In genomic region chr19:45769054-45769782, GRCh38 we compare ENCODE assay signal across 1 cellular context.
TF ChIP-seq lines count a peak whose summit lies in the region.

SIX5 (minus strand) TSS chr19:45769252; CDS start chr19:45768844, 408 bp downstream.

TF ChIP-seq in HEK293, 187 proteins besides CTCF, POLR2A, EP300 and RAD21 (continued from another document and continues in another):
- no peak for TF ChIP-seq BCL6B (tag by site-specific recombination; IDR thresholded peaks at IDR 0.05)
- TF ChIP-seq FEZF1 (tag by site-specific recombination; IDR thresholded peaks at IDR 0.05): 0 out of 2 replicates have a peak, but pooled peaks have one; percentile 18
- TF ChIP-seq, protein P1, sequence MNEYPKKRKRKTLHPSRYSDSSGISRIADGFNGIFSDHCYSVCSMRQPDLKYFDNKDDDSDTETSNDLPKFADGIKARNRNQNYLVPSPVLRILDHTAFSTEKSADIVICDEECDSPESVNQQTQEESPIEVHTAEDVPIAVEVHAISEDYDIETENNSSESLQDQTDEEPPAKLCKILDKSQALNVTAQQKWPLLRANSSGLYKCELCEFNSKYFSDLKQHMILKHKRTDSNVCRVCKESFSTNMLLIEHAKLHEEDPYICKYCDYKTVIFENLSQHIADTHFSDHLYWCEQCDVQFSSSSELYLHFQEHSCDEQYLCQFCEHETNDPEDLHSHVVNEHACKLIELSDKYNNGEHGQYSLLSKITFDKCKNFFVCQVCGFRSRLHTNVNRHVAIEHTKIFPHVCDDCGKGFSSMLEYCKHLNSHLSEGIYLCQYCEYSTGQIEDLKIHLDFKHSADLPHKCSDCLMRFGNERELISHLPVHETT (tag by site-specific recombination; IDR thresholded peaks at IDR 0.05): no peak
- TF ChIP-seq ZNF112 (tag by site-specific recombination; IDR thresholded peaks at IDR 0.05): no peak
- TF ChIP-seq ZNF366 (tag by site-specific recombination; conservative IDR thresholded peaks at IDR 0.05): peak; percentile 85
- TF ChIP-seq ZNF521 (tag by site-specific recombination; IDR thresholded peaks at IDR 0.05): no peak
- TF ChIP-seq ZNF433 (tag by site-specific recombination; IDR thresholded peaks at IDR 0.05; ENCODE audit: low read depth): no peak
- no peak for TF ChIP-seq GLI2 (tag by site-specific recombination; IDR thresholded peaks at IDR 0.05; ENCODE audit: borderline replicate concordance, low read depth)
- no peak for TF ChIP-seq YY2 (tag by site-specific recombination; IDR thresholded peaks at IDR 0.05)
- TF ChIP-seq ZNF626 (tag by site-specific recombination; IDR thresholded peaks at IDR 0.05): no peak
- TF ChIP-seq ZNF530 (tag by site-specific recombination; IDR thresholded peaks at IDR 0.05; ENCODE audit: low read depth): no peak
- TF ChIP-seq REPIN1 (tag by site-specific recombination; IDR thresholded peaks at IDR 0.05; ENCODE audit: low read depth): no peak
- no peak for TF ChIP-seq ZNF707 (tag by site-specific recombination; IDR thresholded peaks at IDR 0.05)
- 0 out of 2 replicates have a peak, but pooled peaks have one; percentile 65 for TF ChIP-seq PRDM1 (tag by site-specific recombination; IDR thresholded peaks at IDR 0.05)
- no peak for TF ChIP-seq ELK4 (IDR thresholded peaks at IDR 0.05; ENCODE audit: borderline replicate concordance, low read depth, low read length)
- TF ChIP-seq ZBTB8A (tag by site-specific recombination; IDR thresholded peaks at IDR 0.05): peak; percentile 62
- TF ChIP-seq ZNF239 (tag by site-specific recombination; IDR thresholded peaks at IDR 0.05): 0 out of 2 replicates have a peak, but pooled peaks have one; percentile 17
- TF ChIP-seq SP2 (tag by site-specific recombination; IDR thresholded peaks at IDR 0.05): peak; percentile 97
- TF ChIP-seq ZNF792 (tag by site-specific recombination; IDR thresholded peaks at IDR 0.05): peak; percentile 76; the same call in 1 of the 2 replicates
- TF ChIP-seq ZNF292 (tag by site-specific recombination; IDR thresholded peaks at IDR 0.05; ENCODE audit: borderline replicate concordance, low read depth): no peak
- TF ChIP-seq OSR2 (tag by site-specific recombination; IDR thresholded peaks at IDR 0.05): no peak
- peak; percentile 88 for TF ChIP-seq ZBTB48 (tag by site-specific recombination; IDR thresholded peaks at IDR 0.05)
- no peak for TF ChIP-seq HOXC10 (CRISPR knock-in tag; IDR thresholded peaks at IDR 0.05)
- peak; percentile 97 for TF ChIP-seq ZBTB17 (tag by site-specific recombination; IDR thresholded peaks at IDR 0.05)
- peak; percentile 96 for TF ChIP-seq ZEB2 (tag by site-specific recombination; IDR thresholded peaks at IDR 0.05)
- no peak for TF ChIP-seq BCL11A (tag by site-specific recombination; IDR thresholded peaks at IDR 0.05; ENCODE audit: low read depth)
- peak; percentile 62 for TF ChIP-seq ZNF76 (tag by site-specific recombination; IDR thresholded peaks at IDR 0.05; ENCODE audit: borderline replicate concordance, low read depth)
- peak; percentile 79; the same call in 1 of the 2 replicates for TF ChIP-seq ZSCAN23 (tag by site-specific recombination; IDR thresholded peaks at IDR 0.05)
- no peak for TF ChIP-seq ZNF214 (tag by site-specific recombination; IDR thresholded peaks at IDR 0.05; ENCODE audit: borderline replicate concordance)
- TF ChIP-seq ZNF514 (tag by site-specific recombination; IDR thresholded peaks at IDR 0.05): no peak
- TF ChIP-seq ATF2 (tag by site-specific recombination; IDR thresholded peaks at IDR 0.05; ENCODE audit: low read depth): no peak
- peak; percentile 62; the same call in 1 of the 2 replicates for TF ChIP-seq ZNF394 (tag by site-specific recombination; IDR thresholded peaks at IDR 0.05; ENCODE audit: borderline replicate concordance)
- no peak for TF ChIP-seq ZNF19 (tag by site-specific recombination; IDR thresholded peaks at IDR 0.05; ENCODE audit: low read depth)
- no peak; the same call in 1 of the 2 replicates for TF ChIP-seq ZNF302 (tag by site-specific recombination; IDR thresholded peaks at IDR 0.05; ENCODE audit: low read depth)
- TF ChIP-seq ZNF354C (tag by site-specific recombination; IDR thresholded peaks at IDR 0.05; ENCODE audit: borderline replicate concordance, low read depth): no peak
- TF ChIP-seq KLF1 (tag by site-specific recombination; IDR thresholded peaks at IDR 0.05): peak; percentile 98
- no peak for TF ChIP-seq ZNF280C (tag by site-specific recombination; IDR thresholded peaks at IDR 0.05)
- no peak for TF ChIP-seq ZNF114 (tag by site-specific recombination; IDR thresholded peaks at IDR 0.05)
- peak; percentile 85 for TF ChIP-seq GLIS2 (tag by site-specific recombination; IDR thresholded peaks at IDR 0.05)
- peak; percentile 99 for TF ChIP-seq KLF8 (tag by site-specific recombination; IDR thresholded peaks at IDR 0.05)
- peak; percentile 81 for TF ChIP-seq ZNF335 (tag by site-specific recombination; conservative IDR thresholded peaks at IDR 0.05)
- TF ChIP-seq ZNF529 (tag by site-specific recombination; IDR thresholded peaks at IDR 0.05; ENCODE audit: insufficient replicate concordance): no peak
- no peak; the same call in 1 of the 2 replicates for TF ChIP-seq SCRT2 (tag by site-specific recombination; IDR thresholded peaks at IDR 0.05)
- TF ChIP-seq ZNF629 (tag by site-specific recombination; IDR thresholded peaks at IDR 0.05): peak; percentile 53
- TF ChIP-seq, protein P2, sequence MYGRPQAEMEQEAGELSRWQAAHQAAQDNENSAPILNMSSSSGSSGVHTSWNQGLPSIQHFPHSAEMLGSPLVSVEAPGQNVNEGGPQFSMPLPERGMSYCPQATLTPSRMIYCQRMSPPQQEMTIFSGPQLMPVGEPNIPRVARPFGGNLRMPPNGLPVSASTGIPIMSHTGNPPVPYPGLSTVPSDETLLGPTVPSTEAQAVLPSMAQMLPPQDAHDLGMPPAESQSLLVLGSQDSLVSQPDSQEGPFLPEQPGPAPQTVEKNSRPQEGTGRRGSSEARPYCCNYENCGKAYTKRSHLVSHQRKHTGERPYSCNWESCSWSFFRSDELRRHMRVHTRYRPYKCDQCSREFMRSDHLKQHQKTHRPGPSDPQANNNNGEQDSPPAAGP (tag by site-specific recombination; IDR thresholded peaks at IDR 0.05): peak; percentile 47
- no peak for TF ChIP-seq ZNF140 (tag by site-specific recombination; IDR thresholded peaks at IDR 0.05)
- peak; percentile 78 for TF ChIP-seq ZNF341 (tag by site-specific recombination; IDR thresholded peaks at IDR 0.05; ENCODE audit: low read depth)
- no peak for TF ChIP-seq ZNF510 (tag by site-specific recombination; IDR thresholded peaks at IDR 0.05; ENCODE audit: insufficient replicate concordance)
- 0 out of 2 replicates have a peak, but pooled peaks have one; percentile 56 for TF ChIP-seq ZNF169 (tag by site-specific recombination; IDR thresholded peaks at IDR 0.05)
- no peak for TF ChIP-seq ZSCAN16 (tag by site-specific recombination; IDR thresholded peaks at IDR 0.05)
- TF ChIP-seq ZNF311 (tag by site-specific recombination; IDR thresholded peaks at IDR 0.05; ENCODE audit: borderline replicate concordance): no peak
- TF ChIP-seq PRDM10 (tag by site-specific recombination; IDR thresholded peaks at IDR 0.05): no peak; the same call in none of the 2 replicates
- no peak for TF ChIP-seq ZNF202 (tag by site-specific recombination; IDR thresholded peaks at IDR 0.05; ENCODE audit: borderline replicate concordance)
- no peak for TF ChIP-seq ZNF791 (tag by site-specific recombination; IDR thresholded peaks at IDR 0.05)
- TF ChIP-seq ZNF596 (tag by site-specific recombination; IDR thresholded peaks at IDR 0.05): no peak
- TF ChIP-seq ZNF560 (tag by site-specific recombination; IDR thresholded peaks at IDR 0.05; ENCODE audit: borderline replicate concordance): peak; percentile 99
- TF ChIP-seq ZNF555 (tag by site-specific recombination; conservative IDR thresholded peaks at IDR 0.05): no peak
- no peak for TF ChIP-seq ZNF416 (tag by site-specific recombination; IDR thresholded peaks at IDR 0.05)
- no peak for TF ChIP-seq ZNF324 (tag by site-specific recombination; IDR thresholded peaks at IDR 0.05)
- TF ChIP-seq GFI1B (tag by site-specific recombination; IDR thresholded peaks at IDR 0.05): 0 out of 2 replicates have a peak, but pooled peaks have one; percentile 42
- TF ChIP-seq, protein P3, sequence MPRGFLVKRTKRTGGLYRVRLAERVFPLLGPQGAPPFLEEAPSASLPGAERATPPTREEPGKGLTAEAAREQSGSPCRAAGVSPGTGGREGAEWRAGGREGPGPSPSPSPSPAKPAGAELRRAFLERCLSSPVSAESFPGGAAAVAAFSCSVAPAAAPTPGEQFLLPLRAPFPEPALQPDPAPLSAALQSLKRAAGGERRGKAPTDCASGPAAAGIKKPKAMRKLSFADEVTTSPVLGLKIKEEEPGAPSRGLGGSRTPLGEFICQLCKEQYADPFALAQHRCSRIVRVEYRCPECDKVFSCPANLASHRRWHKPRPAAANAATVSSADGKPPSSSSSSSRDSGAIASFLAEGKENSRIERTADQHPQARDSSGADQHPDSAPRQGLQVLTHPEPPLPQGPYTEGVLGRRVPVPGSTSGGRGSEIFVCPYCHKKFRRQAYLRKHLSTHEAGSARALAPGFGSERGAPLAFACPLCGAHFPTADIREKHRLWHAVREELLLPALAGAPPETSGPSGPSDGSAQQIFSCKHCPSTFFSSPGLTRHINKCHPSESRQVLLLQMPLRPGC (tag by site-specific recombination; IDR thresholded peaks at IDR 0.05): peak; percentile 32; the same call in 1 of the 2 replicates
- TF ChIP-seq ZNF175 (tag by site-specific recombination; IDR thresholded peaks at IDR 0.05): 0 out of 2 replicates have a peak, but pooled peaks have one; percentile 68
